In the genomic region with DNA sequence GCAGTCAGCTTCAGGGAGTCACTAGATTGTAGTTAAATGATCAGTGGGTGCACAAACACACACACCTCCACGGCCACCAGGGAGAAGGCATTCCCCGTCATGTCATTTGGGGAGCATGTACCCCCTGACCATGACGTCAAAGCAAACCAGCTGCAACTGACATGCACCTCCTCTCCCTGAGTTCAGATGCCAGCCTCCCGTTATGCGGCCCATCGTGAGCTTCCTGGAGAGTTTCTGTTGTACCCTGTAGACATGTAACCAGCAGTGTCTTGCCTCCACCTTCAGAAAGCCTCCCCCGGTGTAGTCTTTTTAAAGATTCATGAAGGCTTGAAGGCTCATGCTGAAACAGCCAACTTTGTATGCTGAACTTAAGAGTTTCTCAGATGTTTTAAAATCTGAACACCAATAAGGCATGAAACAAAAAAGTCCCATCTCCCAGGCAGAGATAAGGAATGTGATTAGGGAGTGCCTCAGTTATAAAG, we compare ENCODE assay signal across 25 cellular contexts.
"Had no signal": no experiment of that assay in that cellular context is flagged by ENCODE, and none has a peak within 500 bp of the region (broad histone marks: within the 10 kb centered on the region; RNA-seq: fewer than 3 reads in every experiment).

No MANE protein-coding gene starts in this region.

- H3K27ac Mint-ChIP-seq: nephron progenitor cell; progenitor cell of endocrine pancreas; stimulated activated effector memory CD8-positive, alpha-beta T cell treated with anti-CD3 and anti-CD28 coated beads, Interleukin-12 subunit alpha, Interleukin-12 subunit beta, amount 100 ng/mL, for 72 hours had no signal

- H3K4me1 ChIP-seq: parathyroid adenoma, sigmoid colon, tibial nerve, upper lobe of left lung had no signal

- ATAC-seq: heart right ventricle; left cardiac atrium; left ventricle myocardium superior; lower lobe of right lung; stimulated activated effector memory CD8-positive, alpha-beta T cell treated with anti-CD3 and anti-CD28 coated beads, Interleukin-12 subunit alpha, Interleukin-12 subunit beta, amount 100 ng/mL, for 72 hours; stimulated activated naive CD8-positive, alpha-beta T cell treated with anti-CD3 and anti-CD28 coated beads, Interleukin-15, Interleukin-2, amounts not matched to agents 100 U/mL and 50 U/mL, for 24 hours had no signal

- H3K4me1 Mint-ChIP-seq: nephron progenitor cell; stimulated activated effector memory CD8-positive, alpha-beta T cell treated with anti-CD3 and anti-CD28 coated beads, Interleukin-12 subunit alpha, Interleukin-12 subunit beta, amount 100 ng/mL, for 72 hours had no signal

- H3K4me3 ChIP-seq: esophagus squamous epithelium, heart right ventricle, lower lobe of right lung, mucosa of descending colon, right atrium auricular region, sigmoid colon, thoracic aorta, tibial nerve, upper lobe of left lung had no signal

- H3K9me3 ChIP-seq: esophagus squamous epithelium, heart right ventricle, lower lobe of right lung, mucosa of descending colon, right atrium auricular region, sigmoid colon, thoracic aorta, tibial nerve, upper lobe of left lung had no signal

- H3K27me3 Mint-ChIP-seq: naive B cell, progenitor cell of endocrine pancreas had no signal

- H3K4me3 Mint-ChIP-seq: naive B cell; nephron progenitor cell; stimulated activated effector memory CD8-positive, alpha-beta T cell treated with anti-CD3 and anti-CD28 coated beads, Interleukin-12 subunit alpha, Interleukin-12 subunit beta, amount 100 ng/mL, for 72 hours had no signal

- DNase-seq: central memory CD4-positive, alpha-beta T cell; dermis blood vessel endothelial cell; effector memory CD4-positive, alpha-beta T cell; esophagus squamous epithelium; foreskin melanocyte; glutamatergic neuron; heart right ventricle; hippocampal formation; left cardiac atrium; left ventricle myocardium superior; lower lobe of right lung; mucosa of descending colon; naive B cell; nephron progenitor cell; sigmoid colon; stimulated activated CD4-positive, alpha-beta T cell treated with anti-CD3 and anti-CD28 coated beads, Interleukin-2, amount 100 ng/mL, for 24 hours; stimulated activated CD4-positive, alpha-beta T cell treated with anti-CD3 and anti-CD28 coated beads, Interleukin-4, amount 100 ng/mL, for 24 hours; stimulated activated naive CD8-positive, alpha-beta T cell treated with anti-CD3 and anti-CD28 coated beads, Interleukin-15, Interleukin-2, amounts not matched to agents 100 U/mL and 50 U/mL, for 24 hours; upper lobe of left lung had no signal

- H3K9me3 Mint-ChIP-seq: naive B cell; nephron progenitor cell; stimulated activated effector memory CD8-positive, alpha-beta T cell treated with anti-CD3 and anti-CD28 coated beads, Interleukin-12 subunit alpha, Interleukin-12 subunit beta, amount 100 ng/mL, for 72 hours had no signal

- H3K27ac ChIP-seq: esophagus squamous epithelium, lower lobe of right lung, parathyroid adenoma, right atrium auricular region, sigmoid colon, thoracic aorta, tibial nerve, upper lobe of left lung had no signal

- H3K27me3 ChIP-seq: esophagus squamous epithelium, heart right ventricle, right atrium auricular region, sigmoid colon, tibial nerve, upper lobe of left lung had no signal
